Comparison of ENCODE assay signal across 10 cellular contexts in the genomic region with DNA sequence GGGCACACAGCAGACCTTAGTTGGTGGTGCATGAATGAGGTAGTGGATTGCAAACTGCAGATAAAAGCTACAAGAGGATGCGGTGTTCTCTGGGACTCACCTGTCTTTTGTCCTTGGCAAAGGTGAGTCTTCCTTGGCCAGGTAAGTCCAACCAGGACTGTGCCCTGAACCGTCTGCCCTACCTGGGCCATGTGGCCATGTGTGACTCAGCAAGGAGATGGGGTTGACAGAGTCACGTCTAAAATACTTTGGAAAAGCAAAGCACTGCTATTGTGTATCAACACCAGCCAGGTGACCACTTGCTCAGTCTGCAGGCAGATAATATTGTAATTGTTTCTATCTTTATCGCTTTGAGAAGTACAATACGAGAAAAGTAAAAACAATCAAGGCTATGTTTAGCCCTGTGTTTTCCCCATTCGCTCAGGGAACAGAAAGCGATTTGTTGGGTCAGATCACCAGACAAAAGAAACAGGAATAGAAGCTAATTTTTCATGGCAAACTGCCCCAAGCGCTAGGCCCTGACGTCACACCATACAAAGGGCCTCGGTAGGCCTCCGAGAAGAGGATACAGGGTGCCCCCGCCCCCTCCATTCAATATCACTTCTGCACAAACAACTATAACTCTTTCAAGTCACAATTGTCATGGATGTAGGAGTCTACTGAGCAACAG. TPM values are rescaled to one million over a fixed set of nuclear protein-coding genes. Genes with fewer than 3 reads are reported as not detected.
DNase-seq lines count a peak whose midpoint lies in the region; ATAC-seq and FAIRE-seq lines count a peak whose summit lies in the region.
"Had no signal": no experiment of that assay in that cellular context is flagged by ENCODE, and none has a peak within 500 bp of the region (broad histone marks: within the 10 kb centered on the region; RNA-seq: fewer than 3 reads in every experiment).

No MANE protein-coding gene starts in this region.

- ATAC-seq in Right ventricle myocardium inferior (peak; percentile 35), HG03280 (IDR thresholded peaks at IDR 0.05; ENCODE audit: unreplicated experiment) (no peak)
- ATAC-seq: activated CD8-positive, alpha-beta T cell treated with anti-CD3 and anti-CD28 coated beads for 36 hours had no signal

- peak; percentile 94 for FAIRE-seq in frontal cortex (lab: Jason Lieb, UNC)

- intact Hi-C loops in Right ventricle myocardium inferior (cut with DNase I) (no loop called here), cardiac septum (cut with DNase I) (loop anchor here (5.0 to 10.0 kb wide), 2 partner anchors 40 to 48 kb away; no protein-coding TSS in a partner anchor)

- DNase-seq in Right ventricle myocardium inferior (ENCODE audit: missing footprints) = no peak
- DNase-seq in cardiac septum (ENCODE audit: low spot score) = no peak
- DNase-seq in frontal cortex (ENCODE audit: low spot score in 2 of 2) = peak in 1 of 2 donors; percentile 53
- DNase-seq in nucleus accumbens (lab: John Stamatoyannopoulos, UW) = peak in 48 of 56 donors; percentile 28 to 90 (median 78)
- DNase-seq in activated CD8-positive, alpha-beta memory T cell treated with anti-CD3 and anti-CD28 coated beads for 24 hours = no peak
- no peak for DNase-seq in activated CD8-positive, alpha-beta memory T cell treated with anti-CD3 and anti-CD28 coated beads, Interleukin-2, amount 50 U/mL, for 4 hours
- DNase-seq in activated naive CD4-positive, alpha-beta T cell treated with Interleukin-2 at 50 U/mL for 16 hours = no peak
- DNase-seq: activated CD8-positive, alpha-beta T cell treated with anti-CD3 and anti-CD28 coated beads for 36 hours; NCI-H1417 had no signal

RNA-seq across cellular contexts. Expression of gene FAM53B, which starts 57.3 kb away (rescaled TPM):
- total RNA-seq in Right ventricle myocardium inferior = 41.2 TPM
- 18.5 TPM for total RNA-seq in cardiac septum
- 23.2 TPM for total RNA-seq in frontal cortex

Comparison
In these comparisons a context has a peak if more than half of its experiments do, and no peak if none do; other contexts are left out.
1. DNase-seq: peak in nucleus accumbens (48 of 56); none in Right ventricle myocardium inferior (single experiment), cardiac septum (single experiment), activated CD8-positive, alpha-beta memory T cell treated with anti-CD3 and anti-CD28 coated beads for 24 hours (single experiment), activated CD8-positive, alpha-beta memory T cell treated with anti-CD3 and anti-CD28 coated beads, Interleukin-2, amount 50 U/mL, for 4 hours (single experiment) and activated naive CD4-positive, alpha-beta T cell treated with Interleukin-2 at 50 U/mL for 16 hours (single experiment).